In genomic region chr1:111761717-111762116, GRCh38 we compare ENCODE assay signal across 15 cellular contexts. TPM values are rescaled to one million over a fixed set of nuclear protein-coding genes. Genes with fewer than 3 reads are reported as not detected.
"Had no signal": no experiment of that assay in that cellular context is flagged by ENCODE, and none has a peak within 500 bp of the region (broad histone marks: within the 10 kb centered on the region; RNA-seq: fewer than 3 reads in every experiment).

No MANE protein-coding gene starts in this region.

- H3K27me3 Mint-ChIP-seq: naive thymus-derived CD4-positive, alpha-beta T cell had no signal

- FAIRE-seq: small intestine had no signal

- H3K9me3 ChIP-seq: heart left ventricle, psoas muscle, sigmoid colon had no signal

- H3K27me3 ChIP-seq: dorsolateral prefrontal cortex, heart left ventricle, sigmoid colon had no signal

- H3K4me3 Mint-ChIP-seq: naive thymus-derived CD4-positive, alpha-beta T cell; nephron progenitor cell had no signal

- ATAC-seq: esophagus mucosa; heart left ventricle; left colon; naive thymus-derived CD4-positive, alpha-beta T cell; psoas muscle had no signal

- H3K9me3 Mint-ChIP-seq: naive thymus-derived CD4-positive, alpha-beta T cell; nephron progenitor cell had no signal

- DNase-seq: cortex of kidney; dorsolateral prefrontal cortex; effector CD8-positive, alpha-beta T cell; heart left ventricle; hippocampal formation; left colon; naive thymus-derived CD4-positive, alpha-beta T cell; nephron progenitor cell; psoas muscle; sigmoid colon; small intestine; stimulated activated CD4-positive, alpha-beta T cell treated with anti-CD3 and anti-CD28 coated beads, Interleukin-2, amount 100 ng/mL, for 48 hours; stimulated activated naive CD4-positive, alpha-beta T cell treated with Interleukin-2 at 50 U/mL for 16 hours; trophoblast cell had no signal

- H3K27ac Mint-ChIP-seq: nephron progenitor cell had no signal

- H3K27ac ChIP-seq: heart left ventricle, psoas muscle, sigmoid colon had no signal

- H3K4me3 ChIP-seq: dorsolateral prefrontal cortex, heart left ventricle, psoas muscle, sigmoid colon had no signal

RNA-seq across cellular contexts. Expression of gene INKA2, which starts 22.5 kb away (rescaled TPM):
- polyA plus RNA-seq: naive thymus-derived CD4-positive, alpha-beta T cell had no signal
